ENCODE assay signal across 19 cellular contexts in the genomic region with DNA sequence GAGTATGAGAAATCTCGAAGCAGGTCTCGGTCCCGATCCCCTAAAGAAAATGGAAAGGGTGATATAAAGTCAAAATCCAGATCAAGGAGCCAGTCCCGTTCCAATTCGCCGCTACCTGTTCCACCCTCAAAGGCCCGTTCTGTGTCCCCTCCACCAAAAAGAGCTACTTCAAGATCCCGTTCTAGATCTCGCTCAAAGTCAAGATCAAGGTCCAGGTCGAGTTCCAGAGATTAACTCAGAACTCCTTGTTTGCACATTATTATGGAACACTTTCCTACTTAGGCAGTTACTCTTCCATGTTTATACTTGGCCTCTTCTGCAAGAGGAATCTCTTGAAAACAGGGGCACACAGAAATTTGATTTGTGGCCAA. TPM values are rescaled to one million over a fixed set of nuclear protein-coding genes. Genes with fewer than 3 reads are reported as not detected.
DNase-seq lines count a peak whose midpoint lies in the region; ATAC-seq, FAIRE-seq and TF ChIP-seq lines count a peak whose summit lies in the region.
"Had no signal": no experiment of that assay in that cellular context is flagged by ENCODE, and none has a peak within 500 bp of the region (broad histone marks: within the 10 kb centered on the region; RNA-seq: fewer than 3 reads in every experiment).

No MANE protein-coding gene starts in this region.

- intact Hi-C loops in activated CD4-positive, alpha-beta T cell treated with anti-CD3 and anti-CD28 coated beads, Interleukin-2, amount 10 ng/mL, durations not matched to agents 24 days and 14 days (cut with micrococcal nuclease), result no loop called here

- H3K27me3 Mint-ChIP-seq in activated CD4-positive, alpha-beta T cell treated with anti-CD3 and anti-CD28 coated beads, Interleukin-2, amount 10 ng/mL, durations not matched to agents 24 days and 14 days, result peaks cover 1% of the 10 kb centered on the region
- peaks cover 4% of the 10 kb centered on the region; the same call in 1 of the 2 replicates for H3K27me3 Mint-ChIP-seq in HFFc6 (ENCODE audit: insufficient read depth)
- no peaks in the 10 kb centered on the region for H3K27me3 Mint-ChIP-seq in astrocyte (ENCODE audit: low read depth, unreplicated experiment)
- H3K27me3 Mint-ChIP-seq in nephron progenitor cell (ENCODE audit: low read depth, poor library complexity), result no peaks in the 10 kb centered on the region

- peaks cover 28% of the 10 kb centered on the region for H3K4me1 Mint-ChIP-seq in activated CD4-positive, alpha-beta T cell treated with anti-CD3 and anti-CD28 coated beads, Interleukin-2, amount 10 ng/mL, durations not matched to agents 24 days and 14 days
- peaks cover 68% of the 10 kb centered on the region for H3K4me1 Mint-ChIP-seq in HFFc6 (ENCODE audit: low read depth)
- peaks cover 7% of the 10 kb centered on the region for H3K4me1 Mint-ChIP-seq in astrocyte (ENCODE audit: low read depth, unreplicated experiment)
- peaks cover 39% of the 10 kb centered on the region for H3K4me1 Mint-ChIP-seq in nephron progenitor cell

- H3K4me2 ChIP-seq in astrocyte (ENCODE audit: low read length) (peak overlapping the region; percentile 94), MM.1S (ENCODE audit: low read depth, low read length) (no peak overlapping the region)

- no peaks in the 10 kb centered on the region for H3K9me3 Mint-ChIP-seq in activated CD4-positive, alpha-beta T cell treated with anti-CD3 and anti-CD28 coated beads, Interleukin-2, amount 10 ng/mL, durations not matched to agents 24 days and 14 days
- no peaks in the 10 kb centered on the region for H3K9me3 Mint-ChIP-seq in HFFc6
- no peaks in the 10 kb centered on the region for H3K9me3 Mint-ChIP-seq in astrocyte (ENCODE audit: unreplicated experiment)
- H3K9me3 Mint-ChIP-seq in nephron progenitor cell, result no peaks in the 10 kb centered on the region
- H3K9me3 Mint-ChIP-seq: dendritic cell treated with granulocyte-macrophage colony-stimulating factor and Interleukin-4, amounts not matched to agents 40 ng/mL and 50 ng/mL, for 4 days had no signal

- peak overlapping the region; percentile 66 for H3K27ac Mint-ChIP-seq in activated CD4-positive, alpha-beta T cell treated with anti-CD3 and anti-CD28 coated beads, Interleukin-2, amount 10 ng/mL, durations not matched to agents 24 days and 14 days
- H3K27ac Mint-ChIP-seq in HFFc6, result peak overlapping the region; percentile 38
- H3K27ac Mint-ChIP-seq in astrocyte (ENCODE audit: unreplicated experiment), result no peak overlapping the region
- peak overlapping the region; percentile 40 for H3K27ac Mint-ChIP-seq in nephron progenitor cell
- H3K27ac Mint-ChIP-seq: dendritic cell treated with granulocyte-macrophage colony-stimulating factor and Interleukin-4, amounts not matched to agents 40 ng/mL and 50 ng/mL, for 4 days had no signal

- peaks cover 65% of the 10 kb centered on the region for H3K36me3 ChIP-seq in astrocyte (ENCODE audit: insufficient read depth, low read length)
- H3K36me3 ChIP-seq in MM.1S (replicated peaks; ENCODE audit: insufficient read depth, low read length), result peaks cover 29% of the 10 kb centered on the region

- TF ChIP-seq CTCF in HFFc6 (IDR thresholded peaks at IDR 0.05) (no peak), astrocyte (IDR thresholded peaks at IDR 0.05; ENCODE audit: insufficient read depth, low read depth, low read length) (no peak), nephron progenitor cell (IDR thresholded peaks at IDR 0.05) (no peak), MM.1S (IDR thresholded peaks at IDR 0.05; ENCODE audit: low read length) (no peak)

- H3K27ac ChIP-seq in astrocyte (ENCODE audit: low read depth, low read length), result no peak overlapping the region
- no peak overlapping the region for H3K27ac ChIP-seq in MM.1S (ENCODE audit: low read length)
- H3K27ac ChIP-seq: left ventricle myocardium inferior, right atrium auricular region, thyroid gland, WERI-Rb-1 had no signal

- H3F3A ChIP-seq in MM.1S (ENCODE audit: insufficient read depth, low read length), result peaks cover 20% of the 10 kb centered on the region

- H3K9me2 ChIP-seq in MM.1S (replicated peaks; ENCODE audit: insufficient read depth, low read length), result no peaks in the 10 kb centered on the region

- H3K9me3 ChIP-seq in astrocyte (ENCODE audit: insufficient read depth, low read depth, low read length), result no peaks in the 10 kb centered on the region
- no peaks in the 10 kb centered on the region for H3K9me3 ChIP-seq in MM.1S (replicated peaks; ENCODE audit: insufficient read depth, low read length)
- H3K9me3 ChIP-seq: left ventricle myocardium inferior, right atrium auricular region, thyroid gland had no signal

- H2AFZ ChIP-seq in astrocyte (ENCODE audit: low read depth, low read length), result no peak overlapping the region
- no peak overlapping the region for H2AFZ ChIP-seq in MM.1S (ENCODE audit: low read length)

- H3K36me3 Mint-ChIP-seq in activated CD4-positive, alpha-beta T cell treated with anti-CD3 and anti-CD28 coated beads, Interleukin-2, amount 10 ng/mL, durations not matched to agents 24 days and 14 days (ENCODE audit: low read depth), result peaks cover 69% of the 10 kb centered on the region
- peaks cover 62% of the 10 kb centered on the region for H3K36me3 Mint-ChIP-seq in HFFc6 (ENCODE audit: low read depth)
- peaks cover 29% of the 10 kb centered on the region for H3K36me3 Mint-ChIP-seq in astrocyte (ENCODE audit: low read depth, unreplicated experiment)
- H3K36me3 Mint-ChIP-seq in nephron progenitor cell (ENCODE audit: low read depth), result peaks cover 68% of the 10 kb centered on the region

- H3K4me1 ChIP-seq in astrocyte (ENCODE audit: insufficient read depth, low read length) (peaks cover 19% of the 10 kb centered on the region), MM.1S (ENCODE audit: low read length) (peaks cover 7% of the 10 kb centered on the region; the same call in 1 of the 2 replicates)

- H3K79me2 ChIP-seq in astrocyte (ENCODE audit: insufficient read depth, low read length), result peaks cover 70% of the 10 kb centered on the region
- H3K79me2 ChIP-seq in MM.1S (ENCODE audit: low read length), result peaks cover 58% of the 10 kb centered on the region

- no peak overlapping the region for H3K9ac ChIP-seq in astrocyte (ENCODE audit: low read length)
- H3K9ac ChIP-seq in MM.1S (ENCODE audit: low read length), result no peak overlapping the region

- H4K20me1 ChIP-seq in astrocyte (ENCODE audit: insufficient read depth, low read length) (peaks cover 73% of the 10 kb centered on the region), MM.1S (ENCODE audit: insufficient read depth, low read length) (peaks cover 14% of the 10 kb centered on the region)

- no peak for DNase-seq in activated CD4-positive, alpha-beta T cell treated with anti-CD3 and anti-CD28 coated beads, Interleukin-2, amount 10 ng/mL, durations not matched to agents 24 days and 14 days
- no peak for DNase-seq in activated CD4-positive, alpha-beta T cell treated with anti-CD3 and anti-CD28 coated beads for 1 hour
- DNase-seq in HFFc6 (no peak), astrocyte (ENCODE audit: low read depth) (no peak), nephron progenitor cell (no peak), ecto neural progenitor cell (ENCODE audit: low spot score) (no peak), MM.1S (no peak)
- DNase-seq: left ventricle myocardium inferior; NCI-H2081 treated with DMSO at 0.1 percent for 48 hours; NCI-H69; PC-3; stimulated activated CD4-positive, alpha-beta T cell treated with anti-CD3 and anti-CD28 coated beads, Interleukin-2, amount 100 ng/mL, for 24 hours; thyroid gland; WERI-Rb-1 had no signal

- no peak for ATAC-seq in HG02870 (IDR thresholded peaks at IDR 0.05; ENCODE audit: unreplicated experiment)
- ATAC-seq: PC-3 had no signal

- H3K27me3 ChIP-seq in astrocyte (ENCODE audit: insufficient read depth, low read length) (no peaks in the 10 kb centered on the region), MM.1S (replicated peaks; ENCODE audit: insufficient read depth, low read length) (no peaks in the 10 kb centered on the region)
- H3K27me3 ChIP-seq: right atrium auricular region, thyroid gland had no signal

- H3K4me3 ChIP-seq in astrocyte (ENCODE audit: insufficient read depth, low read depth, low read length) (no peak overlapping the region), MM.1S (ENCODE audit: low read length) (no peak overlapping the region)
- H3K4me3 ChIP-seq: left ventricle myocardium inferior, right atrium auricular region, SK-N-MC, thyroid gland had no signal

- H3K4me3 Mint-ChIP-seq in activated CD4-positive, alpha-beta T cell treated with anti-CD3 and anti-CD28 coated beads, Interleukin-2, amount 10 ng/mL, durations not matched to agents 24 days and 14 days, result peak overlapping the region; percentile 93
- H3K4me3 Mint-ChIP-seq in HFFc6 (peak overlapping the region; percentile 54; the same call in 1 of the 2 replicates), astrocyte (ENCODE audit: unreplicated experiment) (no peak overlapping the region), nephron progenitor cell (peak overlapping the region; percentile 61)
- H3K4me3 Mint-ChIP-seq: dendritic cell treated with granulocyte-macrophage colony-stimulating factor and Interleukin-4, amounts not matched to agents 40 ng/mL and 50 ng/mL, for 4 days had no signal

- no peak for FAIRE-seq in astrocyte (lab: Jason Lieb, UNC)
- FAIRE-seq: D721Med had no signal

RNA-seq across cellular contexts. Expression of gene SRSF6, which starts 3.1 kb away (rescaled TPM):
- total RNA-seq in activated CD4-positive, alpha-beta T cell treated with anti-CD3 and anti-CD28 coated beads, Interleukin-2, amount 10 ng/mL, durations not matched to agents 24 days and 14 days, result 206 TPM in 2 replicates
- 100 to 1,000 TPM; 141 to 157 (median 148) TPM for total RNA-seq in HFFc6 (2021; fragmentation: NEBNext Ultra II Directional; extraction: Animal tissue kit (Norgen Biotek cat#: 25700))
- total RNA-seq in astrocyte, result 149 and 150 TPM in 2 replicates

RNA-seq across cellular contexts. Expression of gene L3MBTL1, which starts 46.7 kb away (rescaled TPM):
- total RNA-seq in activated CD4-positive, alpha-beta T cell treated with anti-CD3 and anti-CD28 coated beads, Interleukin-2, amount 10 ng/mL, durations not matched to agents 24 days and 14 days, result 8.8 and 9.9 TPM in 2 replicates
- total RNA-seq in HFFc6 (2021; fragmentation: NEBNext Ultra II Directional; extraction: Animal tissue kit (Norgen Biotek cat#: 25700)), result 1 to 10 TPM; 1.8 to 2.9 (median 2.3) TPM
- 8.4 and 13.0 TPM in 2 replicates for total RNA-seq in astrocyte
